14 cellular contexts compared by ENCODE assay signal in the genomic region with DNA sequence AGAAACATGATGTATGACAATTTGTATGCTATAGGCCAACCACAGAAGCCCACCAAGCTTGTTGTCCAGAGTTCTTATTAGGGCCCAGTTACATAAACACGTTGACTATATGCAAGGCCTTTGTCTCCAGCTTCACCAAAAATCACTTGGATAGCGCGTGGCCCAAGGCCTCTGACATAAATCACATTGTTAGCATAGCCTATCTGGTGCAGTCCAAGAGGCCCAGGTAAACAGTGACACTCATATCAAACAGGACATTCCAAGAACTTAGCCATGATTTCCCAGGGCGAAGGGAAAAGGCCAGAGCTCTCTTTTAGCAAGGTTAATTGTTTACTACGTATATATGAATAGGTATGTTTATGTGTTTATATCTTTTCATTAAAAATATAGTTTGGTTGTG.
A peak's percentile ranks its signal among the peaks of the same experiment; 100 is the strongest.
DNase-seq lines count a peak whose midpoint lies in the region; ATAC-seq and TF ChIP-seq lines count a peak whose summit lies in the region.
"Had no signal": no experiment of that assay in that cellular context is flagged by ENCODE, and none has a peak within 500 bp of the region (broad histone marks: within the 10 kb centered on the region; RNA-seq: fewer than 3 reads in every experiment).

No MANE protein-coding gene starts in this region.

- H3K9me2 ChIP-seq in hepatocyte (replicated peaks; ENCODE audit: insufficient read depth) = no peaks in the 10 kb centered on the region

- TF ChIP-seq CTCF in hepatocyte (IDR thresholded peaks at IDR 0.05; ENCODE audit: poor library complexity) = no peak
- TF ChIP-seq CTCF in mucosa of descending colon (IDR thresholded peaks at IDR 0.05) = no peak
- no peak for TF ChIP-seq CTCF in upper lobe of right lung (IDR thresholded peaks at IDR 0.05)

- DNase-seq in hepatocyte (ENCODE audit: low spot score) = peak; percentile 26
- no peak for DNase-seq in mucosa of descending colon
- no peak for DNase-seq in upper lobe of right lung
- DNase-seq in activated CD8-positive, alpha-beta memory T cell treated with anti-CD3 and anti-CD28 coated beads, Interleukin-2, amount 10 ng/mL, durations not matched to agents 7 days and 5 days = no peak
- DNase-seq in globus pallidus (ENCODE audit: low spot score) = no peak
- DNase-seq: C1 segment of cervical spinal cord; CD4-positive, alpha-beta memory T cell; COR-L47; DMS153; DND-41; GM23248; H7; HCEC 1CT had no signal

- ATAC-seq in mucosa of descending colon (peak; percentile 32), upper lobe of right lung (peak; percentile 86), HG02610 (IDR thresholded peaks at IDR 0.05; ENCODE audit: unreplicated experiment) (no peak)
- no peak for ATAC-seq in activated CD8-positive, alpha-beta memory T cell treated with anti-CD3 and anti-CD28 coated beads, Interleukin-2, amount 10 ng/mL, durations not matched to agents 7 days and 5 days

- H3K36me3 ChIP-seq in hepatocyte (replicated peaks; ENCODE audit: insufficient read depth, low read depth) (no peaks in the 10 kb centered on the region), mucosa of descending colon (ENCODE audit: low read depth) (no peaks in the 10 kb centered on the region), upper lobe of right lung (no peaks in the 10 kb centered on the region)

- no peak overlapping the region for H3K27ac Mint-ChIP-seq in activated CD8-positive, alpha-beta memory T cell treated with anti-CD3 and anti-CD28 coated beads, Interleukin-2, amount 10 ng/mL, durations not matched to agents 7 days and 5 days
- H3K27ac Mint-ChIP-seq: CD4-positive, alpha-beta memory T cell had no signal

- no peaks in the 10 kb centered on the region for H4K20me1 ChIP-seq in hepatocyte (ENCODE audit: insufficient read depth, poor library complexity, severe bottlenecking)

- intact Hi-C loops in mucosa of descending colon (cut with DNase I, micrococcal nuclease) = no loop called here
- intact Hi-C loops in upper lobe of right lung (cut with DNase I) = no loop called here

- H3K4me3 ChIP-seq in hepatocyte = no peak overlapping the region
- no peak overlapping the region for H3K4me3 ChIP-seq in mucosa of descending colon
- H3K4me3 ChIP-seq in upper lobe of right lung = no peak overlapping the region
- H3K4me3 ChIP-seq: GM23248 had no signal

- no peak overlapping the region for H3K4me3 Mint-ChIP-seq in activated CD8-positive, alpha-beta memory T cell treated with anti-CD3 and anti-CD28 coated beads, Interleukin-2, amount 10 ng/mL, durations not matched to agents 7 days and 5 days
- H3K4me3 Mint-ChIP-seq: CD4-positive, alpha-beta memory T cell had no signal

- H3K36me3 Mint-ChIP-seq in activated CD8-positive, alpha-beta memory T cell treated with anti-CD3 and anti-CD28 coated beads, Interleukin-2, amount 10 ng/mL, durations not matched to agents 7 days and 5 days = no peaks in the 10 kb centered on the region
- H3K36me3 Mint-ChIP-seq: CD4-positive, alpha-beta memory T cell had no signal

- 59% methylated on average over 5 of the region's 5 CpGs for WGBS in hepatocyte (ENCODE audit: low lambda C conversion rate, missing lambda C conversion rate)

- H3K27ac ChIP-seq in hepatocyte (no peak overlapping the region), upper lobe of right lung (no peak overlapping the region)
- H3K27ac ChIP-seq: GM23248 had no signal

- H3K4me1 ChIP-seq in hepatocyte (ENCODE audit: insufficient read depth) (no peaks in the 10 kb centered on the region), mucosa of descending colon (ENCODE audit: low read depth) (no peaks in the 10 kb centered on the region), upper lobe of right lung (no peaks in the 10 kb centered on the region)

- H2AFZ ChIP-seq in hepatocyte = no peak overlapping the region
- H2AFZ ChIP-seq: GM23248 had no signal

- no peak overlapping the region for H3K4me2 ChIP-seq in hepatocyte

- CTCF ChIA-PET in activated CD8-positive, alpha-beta memory T cell treated with anti-CD3 and anti-CD28 coated beads, Interleukin-2, amount 10 ng/mL, durations not matched to agents 7 days and 5 days (lab: Charles Lee) = interaction anchor here (0.6 kb wide), 1 partner anchor 10 kb away, joined by 3 read pairs; no protein-coding TSS in a partner anchor

- no peaks in the 10 kb centered on the region for H3K79me2 ChIP-seq in hepatocyte

- H3K9me3 ChIP-seq in hepatocyte (ENCODE audit: low read depth) (no peaks in the 10 kb centered on the region), mucosa of descending colon (no peaks in the 10 kb centered on the region), upper lobe of right lung (no peaks in the 10 kb centered on the region)

- no peaks in the 10 kb centered on the region for H3K4me1 Mint-ChIP-seq in activated CD8-positive, alpha-beta memory T cell treated with anti-CD3 and anti-CD28 coated beads, Interleukin-2, amount 10 ng/mL, durations not matched to agents 7 days and 5 days
- H3K4me1 Mint-ChIP-seq: CD4-positive, alpha-beta memory T cell had no signal

- no peaks in the 10 kb centered on the region for H3K27me3 ChIP-seq in hepatocyte
- no peaks in the 10 kb centered on the region for H3K27me3 ChIP-seq in upper lobe of right lung

- H3K9me3 Mint-ChIP-seq in activated CD8-positive, alpha-beta memory T cell treated with anti-CD3 and anti-CD28 coated beads, Interleukin-2, amount 10 ng/mL, durations not matched to agents 7 days and 5 days (ENCODE audit: low read depth) = no peaks in the 10 kb centered on the region

- H3K27me3 Mint-ChIP-seq in activated CD8-positive, alpha-beta memory T cell treated with anti-CD3 and anti-CD28 coated beads, Interleukin-2, amount 10 ng/mL, durations not matched to agents 7 days and 5 days = peaks cover 2% of the 10 kb centered on the region

Comparison
In these comparisons a context has a peak if more than half of its experiments do, and no peak if none do; other contexts are left out.
1. ATAC-seq: peak in mucosa of descending colon (single experiment) and upper lobe of right lung (single experiment); none in HG02610 (single experiment) and activated CD8-positive, alpha-beta memory T cell treated with anti-CD3 and anti-CD28 coated beads, Interleukin-2, amount 10 ng/mL, durations not matched to agents 7 days and 5 days (single experiment).